Comparison of ENCODE assay signal across 1 cellular context in genomic region chr17:82608816-82609215, GRCh38.
TF ChIP-seq lines count a peak whose summit lies in the region.

No MANE protein-coding gene starts in this region.

TF ChIP-seq in WTC11, 78 proteins besides CTCF, POLR2A, EP300 and RAD21 (continued from another document):
- TF ChIP-seq USF2 (CRISPR knock-in tag; IDR thresholded peaks at IDR 0.05) (no peak), ZNF423 (CRISPR knock-in tag; IDR thresholded peaks at IDR 0.05) (no peak), FOXP4 (CRISPR knock-in tag; IDR thresholded peaks at IDR 0.05) (no peak), MYBL2 (CRISPR knock-in tag; IDR thresholded peaks at IDR 0.05) (no peak)
- TF ChIP-seq, protein P1, sequence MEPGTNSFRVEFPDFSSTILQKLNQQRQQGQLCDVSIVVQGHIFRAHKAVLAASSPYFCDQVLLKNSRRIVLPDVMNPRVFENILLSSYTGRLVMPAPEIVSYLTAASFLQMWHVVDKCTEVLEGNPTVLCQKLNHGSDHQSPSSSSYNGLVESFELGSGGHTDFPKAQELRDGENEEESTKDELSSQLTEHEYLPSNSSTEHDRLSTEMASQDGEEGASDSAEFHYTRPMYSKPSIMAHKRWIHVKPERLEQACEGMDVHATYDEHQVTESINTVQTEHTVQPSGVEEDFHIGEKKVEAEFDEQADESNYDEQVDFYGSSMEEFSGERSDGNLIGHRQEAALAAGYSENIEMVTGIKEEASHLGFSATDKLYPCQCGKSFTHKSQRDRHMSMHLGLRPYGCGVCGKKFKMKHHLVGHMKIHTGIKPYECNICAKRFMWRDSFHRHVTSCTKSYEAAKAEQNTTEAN (CRISPR knock-in tag; IDR thresholded peaks at IDR 0.05): no peak
- TF ChIP-seq, protein P2, sequence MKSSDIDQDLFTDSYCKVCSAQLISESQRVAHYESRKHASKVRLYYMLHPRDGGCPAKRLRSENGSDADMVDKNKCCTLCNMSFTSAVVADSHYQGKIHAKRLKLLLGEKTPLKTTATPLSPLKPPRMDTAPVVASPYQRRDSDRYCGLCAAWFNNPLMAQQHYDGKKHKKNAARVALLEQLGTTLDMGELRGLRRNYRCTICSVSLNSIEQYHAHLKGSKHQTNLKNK (CRISPR knock-in tag; IDR thresholded peaks at IDR 0.05): no peak
- TF ChIP-seq, protein P3, sequence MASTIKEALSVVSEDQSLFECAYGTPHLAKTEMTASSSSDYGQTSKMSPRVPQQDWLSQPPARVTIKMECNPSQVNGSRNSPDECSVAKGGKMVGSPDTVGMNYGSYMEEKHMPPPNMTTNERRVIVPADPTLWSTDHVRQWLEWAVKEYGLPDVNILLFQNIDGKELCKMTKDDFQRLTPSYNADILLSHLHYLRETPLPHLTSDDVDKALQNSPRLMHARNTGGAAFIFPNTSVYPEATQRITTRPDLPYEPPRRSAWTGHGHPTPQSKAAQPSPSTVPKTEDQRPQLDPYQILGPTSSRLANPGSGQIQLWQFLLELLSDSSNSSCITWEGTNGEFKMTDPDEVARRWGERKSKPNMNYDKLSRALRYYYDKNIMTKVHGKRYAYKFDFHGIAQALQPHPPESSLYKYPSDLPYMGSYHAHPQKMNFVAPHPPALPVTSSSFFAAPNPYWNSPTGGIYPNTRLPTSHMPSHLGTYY (CRISPR knock-in tag; IDR thresholded peaks at IDR 0.05): no peak
